9 cellular contexts compared by ENCODE assay signal in the genomic region with DNA sequence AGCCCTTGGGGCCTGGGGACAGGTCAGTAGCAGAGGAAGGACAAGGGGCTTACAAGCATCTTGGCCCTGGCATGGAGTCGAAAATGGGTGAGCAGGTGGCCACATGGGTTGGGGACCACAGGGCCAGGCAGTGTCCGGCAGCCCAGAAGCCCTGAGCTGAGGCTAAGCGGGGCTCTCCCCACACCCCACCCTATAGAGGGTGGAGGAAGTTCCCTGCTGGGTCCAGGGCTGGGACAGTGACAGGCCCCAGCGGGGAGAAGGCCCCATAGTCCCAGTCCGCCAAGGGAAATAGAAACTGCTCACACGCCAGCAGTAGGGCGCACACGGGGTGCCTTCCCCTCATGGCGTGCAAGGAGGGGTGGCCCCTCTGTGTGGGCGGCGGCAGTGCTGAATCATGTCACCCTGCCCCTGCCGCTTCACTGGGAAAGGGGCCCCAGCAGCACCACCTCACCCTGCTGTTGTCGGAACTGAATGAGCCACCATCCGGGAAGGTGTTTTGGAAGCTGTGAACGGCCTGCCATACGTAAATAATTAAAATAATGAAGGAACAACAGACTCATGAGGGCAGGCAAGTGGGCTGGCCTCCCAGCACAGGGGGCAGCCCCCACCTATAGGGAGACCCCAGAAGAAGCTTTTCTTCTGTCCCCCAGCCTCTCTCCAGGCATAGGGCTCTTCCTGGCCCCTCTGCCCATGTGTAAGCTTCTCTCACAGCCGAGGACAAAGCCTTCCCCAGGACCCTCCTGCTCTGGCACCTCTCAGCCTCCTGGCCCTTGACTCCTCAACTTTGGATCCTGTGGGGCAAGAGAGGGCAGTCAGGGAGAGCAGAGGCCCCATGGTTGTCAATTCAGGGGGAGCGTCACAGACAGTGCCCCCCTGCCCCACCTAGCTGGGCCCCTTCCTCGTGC.
DNase-seq lines count a peak whose midpoint lies in the region; ATAC-seq and TF ChIP-seq lines count a peak whose summit lies in the region.
"Had no signal": no experiment of that assay in that cellular context is flagged by ENCODE, and none has a peak within 500 bp of the region (broad histone marks: within the 10 kb centered on the region; RNA-seq: fewer than 3 reads in every experiment).

No MANE protein-coding gene starts in this region.

- DNase-seq in CD1c-positive myeloid dendritic cell (ENCODE audit: extremely low spot score) (peak; percentile 84), activated T-cell treated with anti-CD3 and anti-CD28 coated beads for 4 hours (peak; percentile 90), nephron progenitor cell (no peak), NCI-H82 (lab: John Stamatoyannopoulos, UW) (no peak), GM19240 (ENCODE audit: insufficient read length, low spot score) (no peak), NCI-H146 (lab: John Stamatoyannopoulos, UW) (no peak)

- ATAC-seq in GM21367 (IDR thresholded peaks at IDR 0.05; ENCODE audit: unreplicated experiment) = peak; percentile 48
- ATAC-seq in HG03571 (IDR thresholded peaks at IDR 0.05; ENCODE audit: unreplicated experiment) = peak; percentile 45

- H3K27me3 Mint-ChIP-seq in nephron progenitor cell (ENCODE audit: low read depth, poor library complexity) = peaks cover 12% of the 10 kb centered on the region

- peak overlapping the region; percentile 57 for H3K27ac Mint-ChIP-seq in nephron progenitor cell

- no peaks in the 10 kb centered on the region for H3K36me3 Mint-ChIP-seq in nephron progenitor cell (ENCODE audit: low read depth)

- peaks cover 7% of the 10 kb centered on the region for H3K9me3 Mint-ChIP-seq in nephron progenitor cell

- H3K4me1 Mint-ChIP-seq in nephron progenitor cell = peaks cover 57% of the 10 kb centered on the region

- no peak for TF ChIP-seq CTCF in nephron progenitor cell (IDR thresholded peaks at IDR 0.05)

- no peak overlapping the region for H3K4me3 Mint-ChIP-seq in nephron progenitor cell
- H3K4me3 Mint-ChIP-seq: neural crest cell had no signal

Comparison
In these comparisons a context has a peak if more than half of its experiments do, and no peak if none do; other contexts are left out.
1. DNase-seq: peak in CD1c-positive myeloid dendritic cell (single experiment) and activated T-cell treated with anti-CD3 and anti-CD28 coated beads for 4 hours (single experiment); none in nephron progenitor cell (single experiment), NCI-H82 (single experiment), GM19240 (single experiment) and NCI-H146 (single experiment).